ENCODE assay signal across 9 cellular contexts in the genomic region with DNA sequence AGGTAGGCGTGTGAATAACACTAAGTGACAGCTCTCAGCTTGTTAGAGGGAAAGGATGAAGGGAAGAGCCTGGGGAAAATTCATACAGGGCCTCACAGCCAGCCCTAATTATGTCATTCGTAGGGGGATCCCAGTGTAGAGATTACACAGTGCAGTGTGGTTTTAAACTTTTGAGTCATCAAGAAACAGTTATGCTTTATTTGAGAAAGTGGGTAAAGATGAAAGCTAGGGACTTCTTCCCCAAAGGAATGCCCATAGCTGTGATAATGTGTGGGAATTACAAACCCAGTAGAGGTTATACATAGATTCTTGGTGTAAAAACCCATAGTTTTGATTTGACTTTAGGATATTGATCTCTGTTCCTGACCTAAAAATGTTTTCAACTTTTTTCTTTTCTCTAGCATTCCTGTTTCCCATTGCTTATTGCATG. TPM values are rescaled to one million over a fixed set of nuclear protein-coding genes. Genes with fewer than 3 reads are reported as not detected.
DNase-seq lines count a peak whose midpoint lies in the region; ATAC-seq and TF ChIP-seq lines count a peak whose summit lies in the region.
"Had no signal": no experiment of that assay in that cellular context is flagged by ENCODE, and none has a peak within 500 bp of the region (broad histone marks: within the 10 kb centered on the region; RNA-seq: fewer than 3 reads in every experiment).

No MANE protein-coding gene starts in this region.

- H3K27ac Mint-ChIP-seq in activated naive CD8-positive, alpha-beta T cell treated with anti-CD3 and anti-CD28 coated beads, Interleukin-2, amount 50 U/mL, for 24 hours, result no peak overlapping the region
- H3K27ac Mint-ChIP-seq: stimulated activated naive CD8-positive, alpha-beta T cell treated with anti-CD3 and anti-CD28 coated beads, Interleukin-15, Interleukin-2, amounts not matched to agents 100 ng/mL and 50 ng/mL, for 24 hours had no signal

- 80 to 83% methylated on average over 2 of the region's 2 CpGs for WGBS in aorta, 2 donors

- no peak for TF ChIP-seq POLR2A in Peyer's patch (IDR thresholded peaks at IDR 0.05)

- H3K4me1 ChIP-seq in Peyer's patch, result peaks cover 0 to 7% (median 0%) of the 10 kb centered on the region in 4 donors
- no peaks in the 10 kb centered on the region for H3K4me1 ChIP-seq in aorta (ENCODE audit: control insufficient read depth in 1 of 2, insufficient read depth in 2 of 2, low read length in 2 of 2)

- ATAC-seq in HG03558 (IDR thresholded peaks at IDR 0.05; ENCODE audit: extremely low read depth, unreplicated experiment), result peak; percentile 24
- ATAC-seq in activated naive CD8-positive, alpha-beta T cell treated with anti-CD3 and anti-CD28 coated beads, Interleukin-2, amount 50 U/mL, for 24 hours, result peak; percentile 31
- ATAC-seq in aorta (ENCODE audit: low FRiP score), result no peak

- H3K4me3 ChIP-seq in Peyer's patch, result no peak overlapping the region
- H3K4me3 ChIP-seq in aorta (ENCODE audit: low read length in 2 of 2), result no peak overlapping the region

- H3K9me3 ChIP-seq in Peyer's patch (no peaks in the 10 kb centered on the region), aorta (ENCODE audit: control insufficient read depth, low read length) (no peaks in the 10 kb centered on the region)

- peak; percentile 48 for DNase-seq in stimulated activated CD4-positive, alpha-beta T cell treated with anti-CD3 and anti-CD28 coated beads, Interleukin-15, amount 100 ng/mL, for 24 hours
- DNase-seq in stimulated activated CD4-positive, alpha-beta T cell treated with anti-CD3 and anti-CD28 coated beads, Interleukin-12 subunit alpha, Interleukin-12 subunit beta, amount 100 ng/mL, for 4 hours, result no peak
- DNase-seq in activated naive CD8-positive, alpha-beta T cell treated with anti-CD3 and anti-CD28 coated beads, Interleukin-2, amount 50 U/mL, for 24 hours, result no peak
- DNase-seq in stromal cell of bone marrow (ENCODE audit: low read depth), result peak; percentile 38
- DNase-seq in germinal center (ENCODE audit: low spot score), result no peak
- no peak for DNase-seq in Peyer's patch
- no peak for DNase-seq in aorta

- H3K36me3 Mint-ChIP-seq in activated naive CD8-positive, alpha-beta T cell treated with anti-CD3 and anti-CD28 coated beads, Interleukin-2, amount 50 U/mL, for 24 hours (ENCODE audit: low read depth), result peaks cover 53% of the 10 kb centered on the region

- H3K27me3 ChIP-seq in Peyer's patch (no peaks in the 10 kb centered on the region), aorta (ENCODE audit: control insufficient read depth in 1 of 2, insufficient read depth in 2 of 2, low read length in 1 of 2) (no peaks in the 10 kb centered on the region)

- H3K9me3 Mint-ChIP-seq in activated naive CD8-positive, alpha-beta T cell treated with anti-CD3 and anti-CD28 coated beads, Interleukin-2, amount 50 U/mL, for 24 hours, result no peaks in the 10 kb centered on the region
- H3K9me3 Mint-ChIP-seq: stimulated activated naive CD8-positive, alpha-beta T cell treated with anti-CD3 and anti-CD28 coated beads, Interleukin-15, Interleukin-2, amounts not matched to agents 100 ng/mL and 50 ng/mL, for 24 hours had no signal

- no peak for TF ChIP-seq CTCF in Peyer's patch (IDR thresholded peaks at IDR 0.05)

- peaks cover 58% of the 10 kb centered on the region for H3K4me1 Mint-ChIP-seq in activated naive CD8-positive, alpha-beta T cell treated with anti-CD3 and anti-CD28 coated beads, Interleukin-2, amount 50 U/mL, for 24 hours

- H3K36me3 ChIP-seq in Peyer's patch (no peaks in the 10 kb centered on the region), aorta (ENCODE audit: control insufficient read depth in 1 of 2, insufficient read depth in 2 of 2, low read length in 1 of 2) (no peaks in the 10 kb centered on the region)

- no peak overlapping the region for H3K4me3 Mint-ChIP-seq in activated naive CD8-positive, alpha-beta T cell treated with anti-CD3 and anti-CD28 coated beads, Interleukin-2, amount 50 U/mL, for 24 hours
- H3K4me3 Mint-ChIP-seq: stimulated activated naive CD8-positive, alpha-beta T cell treated with anti-CD3 and anti-CD28 coated beads, Interleukin-15, Interleukin-2, amounts not matched to agents 100 ng/mL and 50 ng/mL, for 24 hours had no signal

- H3K27me3 Mint-ChIP-seq in activated naive CD8-positive, alpha-beta T cell treated with anti-CD3 and anti-CD28 coated beads, Interleukin-2, amount 50 U/mL, for 24 hours, result no peaks in the 10 kb centered on the region
- H3K27me3 Mint-ChIP-seq: stimulated activated naive CD8-positive, alpha-beta T cell treated with anti-CD3 and anti-CD28 coated beads, Interleukin-15, Interleukin-2, amounts not matched to agents 100 ng/mL and 50 ng/mL, for 24 hours had no signal

- intact Hi-C loops in aorta (cut with DNase I), result loop anchor here (5.0 to 10.0 kb wide), 2 partner anchors 303 to 490 kb away; a partner anchor contains a TSS

- H3K27ac ChIP-seq in Peyer's patch (no peak overlapping the region), aorta (ENCODE audit: low read depth in 1 of 2, low read length in 2 of 2) (no peak overlapping the region)

RNA-seq across cellular contexts. Expression of a gene that starts 1.9 kb away (rescaled TPM):
- total RNA-seq in Peyer's patch (10 to 100 TPM; 12.1 to 59.4 (median 28.5) TPM), aorta (10 to 100 TPM; 12.5 to 18.8 TPM)
- polyA plus RNA-seq in aorta, result 1 to 10 TPM in 1 of 2 donors, under 1 TPM in 1; 0.63 to 4.7 TPM

RNA-seq across cellular contexts. Expression of a gene that starts 59.5 kb away (rescaled TPM):
- total RNA-seq in Peyer's patch (10 to 100 TPM in 1 of 4 donors, 1 to 10 TPM in 3; 1.8 to 28.9 (median 4.4) TPM), aorta (1 to 10 TPM; 2.5 to 5.0 TPM)
- polyA plus RNA-seq in aorta, result 10 to 100 TPM in 1 of 2 donors, under 1 TPM in 1; 0.25 to 23.9 TPM

Comparison
In these comparisons a context has a peak if more than half of its experiments do, and no peak if none do; other contexts are left out.
1. DNase-seq: peak in stimulated activated CD4-positive, alpha-beta T cell treated with anti-CD3 and anti-CD28 coated beads, Interleukin-15, amount 100 ng/mL, for 24 hours (single experiment) and stromal cell of bone marrow (single experiment); none in stimulated activated CD4-positive, alpha-beta T cell treated with anti-CD3 and anti-CD28 coated beads, Interleukin-12 subunit alpha, Interleukin-12 subunit beta, amount 100 ng/mL, for 4 hours (single experiment), activated naive CD8-positive, alpha-beta T cell treated with anti-CD3 and anti-CD28 coated beads, Interleukin-2, amount 50 U/mL, for 24 hours (single experiment), germinal center (single experiment), Peyer's patch (0 of 3) and aorta (0 of 2).